Comparison of ENCODE assay signal across 18 cellular contexts in the genomic region with DNA sequence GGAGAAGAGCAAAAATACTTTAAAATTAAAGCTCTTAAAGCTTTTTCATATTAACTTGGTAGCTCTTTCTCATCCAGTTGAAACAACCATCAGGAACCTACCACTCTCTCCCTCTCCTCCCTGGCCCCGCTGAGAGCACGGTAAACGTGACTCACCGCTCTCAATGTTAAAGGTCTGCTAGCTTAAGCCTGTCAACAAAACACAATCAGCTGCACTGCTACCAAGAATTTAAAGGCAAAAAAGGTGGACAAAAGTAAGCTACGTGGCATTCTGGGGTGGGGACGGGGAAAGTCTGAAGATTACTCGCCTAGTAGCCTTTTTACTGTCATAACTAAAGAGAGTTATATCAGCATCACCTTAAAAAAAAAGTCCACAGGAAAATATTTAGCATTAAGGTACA. TPM values are rescaled to one million over a fixed set of nuclear protein-coding genes. Genes with fewer than 3 reads are reported as not detected.
DNase-seq lines count a peak whose midpoint lies in the region; TF ChIP-seq lines count a peak whose summit lies in the region.
"Had no signal": no experiment of that assay in that cellular context is flagged by ENCODE, and none has a peak within 500 bp of the region (broad histone marks: within the 10 kb centered on the region; RNA-seq: fewer than 3 reads in every experiment).

No MANE protein-coding gene starts in this region.

- H2AFZ ChIP-seq in neural progenitor cell (replicated peaks): no peak overlapping the region
- H2AFZ ChIP-seq: PC-9 had no signal

- TF ChIP-seq CTCF in neural progenitor cell (IDR thresholded peaks at IDR 0.05): no peak

- H3K36me3 ChIP-seq in neural progenitor cell: peaks cover 4% of the 10 kb centered on the region
- H3K36me3 ChIP-seq in effector memory CD4-positive, alpha-beta T cell (ENCODE audit: control insufficient read depth, insufficient read depth, low read length): no peaks in the 10 kb centered on the region

- intact Hi-C loops in activated CD4-positive, alpha-beta memory T cell treated with anti-CD3 and anti-CD28 coated beads for 36 hours (cut with micrococcal nuclease): no loop called here

- H3K9me3 Mint-ChIP-seq in activated CD4-positive, alpha-beta memory T cell treated with anti-CD3 and anti-CD28 coated beads for 36 hours: no peaks in the 10 kb centered on the region
- H3K9me3 Mint-ChIP-seq in activated CD4-positive, alpha-beta memory T cell treated with anti-CD3 and anti-CD28 coated beads, Interleukin-2, amount 10 ng/mL, durations not matched to agents 7 days and 5 days: no peaks in the 10 kb centered on the region
- no peaks in the 10 kb centered on the region for H3K9me3 Mint-ChIP-seq in neural progenitor cell
- H3K9me3 Mint-ChIP-seq: memory B cell had no signal

- H3K9me3 ChIP-seq in neural progenitor cell (ENCODE audit: low read depth): no peaks in the 10 kb centered on the region
- no peaks in the 10 kb centered on the region for H3K9me3 ChIP-seq in effector memory CD4-positive, alpha-beta T cell (ENCODE audit: control insufficient read depth, low read length)
- H3K9me3 ChIP-seq: body of pancreas, MG63 had no signal

- H3K4me2 ChIP-seq in neural progenitor cell: no peak overlapping the region
- H3K4me2 ChIP-seq: PC-9 had no signal

- no peaks in the 10 kb centered on the region for H3K4me1 ChIP-seq in neural progenitor cell
- H3K4me1 ChIP-seq in effector memory CD4-positive, alpha-beta T cell (ENCODE audit: control insufficient read depth, insufficient read depth, low read length, poor library complexity, severe bottlenecking): no peaks in the 10 kb centered on the region
- H3K4me1 ChIP-seq: body of pancreas had no signal

- no peak overlapping the region for H3K27ac ChIP-seq in neural progenitor cell
- no peak overlapping the region for H3K27ac ChIP-seq in effector memory CD4-positive, alpha-beta T cell (ENCODE audit: insufficient read depth, low read length, poor library complexity, severe bottlenecking)
- H3K27ac ChIP-seq: body of pancreas, epithelial cell of prostate, HL-60, PC-9 had no signal

- peaks cover 8% of the 10 kb centered on the region for H3K4me1 Mint-ChIP-seq in activated CD4-positive, alpha-beta memory T cell treated with anti-CD3 and anti-CD28 coated beads for 36 hours (ENCODE audit: low read depth)
- H3K4me1 Mint-ChIP-seq in activated CD4-positive, alpha-beta memory T cell treated with anti-CD3 and anti-CD28 coated beads, Interleukin-2, amount 10 ng/mL, durations not matched to agents 7 days and 5 days: peaks cover 9% of the 10 kb centered on the region
- peaks cover 24% of the 10 kb centered on the region for H3K4me1 Mint-ChIP-seq in neural progenitor cell

- no peaks in the 10 kb centered on the region for H3K27me3 Mint-ChIP-seq in activated CD4-positive, alpha-beta memory T cell treated with anti-CD3 and anti-CD28 coated beads for 36 hours
- H3K27me3 Mint-ChIP-seq in activated CD4-positive, alpha-beta memory T cell treated with anti-CD3 and anti-CD28 coated beads, Interleukin-2, amount 10 ng/mL, durations not matched to agents 7 days and 5 days: no peaks in the 10 kb centered on the region
- no peaks in the 10 kb centered on the region for H3K27me3 Mint-ChIP-seq in neural progenitor cell (ENCODE audit: insufficient read depth, low read depth)
- H3K27me3 Mint-ChIP-seq: memory B cell had no signal

- H3K4me3 Mint-ChIP-seq in activated CD4-positive, alpha-beta memory T cell treated with anti-CD3 and anti-CD28 coated beads for 36 hours: no peak overlapping the region
- no peak overlapping the region for H3K4me3 Mint-ChIP-seq in activated CD4-positive, alpha-beta memory T cell treated with anti-CD3 and anti-CD28 coated beads, Interleukin-2, amount 10 ng/mL, durations not matched to agents 7 days and 5 days
- H3K4me3 Mint-ChIP-seq in neural progenitor cell: no peak overlapping the region
- H3K4me3 Mint-ChIP-seq: memory B cell had no signal

- H3K4me3 ChIP-seq in neural progenitor cell: no peak overlapping the region
- no peak overlapping the region for H3K4me3 ChIP-seq in effector memory CD4-positive, alpha-beta T cell (ENCODE audit: insufficient read depth, low read depth, low read length, poor library complexity, severe bottlenecking)
- H3K4me3 ChIP-seq: body of pancreas, MG63, PC-9 had no signal

- H3K36me3 Mint-ChIP-seq in activated CD4-positive, alpha-beta memory T cell treated with anti-CD3 and anti-CD28 coated beads for 36 hours: peaks cover 27% of the 10 kb centered on the region
- H3K36me3 Mint-ChIP-seq in activated CD4-positive, alpha-beta memory T cell treated with anti-CD3 and anti-CD28 coated beads, Interleukin-2, amount 10 ng/mL, durations not matched to agents 7 days and 5 days (ENCODE audit: low read depth): peaks cover 24% of the 10 kb centered on the region
- no peaks in the 10 kb centered on the region for H3K36me3 Mint-ChIP-seq in neural progenitor cell

- H3K9ac ChIP-seq in neural progenitor cell: no peak overlapping the region

- CTCF ChIA-PET in activated CD4-positive, alpha-beta memory T cell treated with anti-CD3 and anti-CD28 coated beads for 36 hours (lab: Charles Lee): interaction anchor here (0.6 to 7.5 kb wide), 6 partner anchors 10 to 261 kb away, joined by 3 to 106 read pairs (median 4); no protein-coding TSS in a partner anchor
- CTCF ChIA-PET in activated CD4-positive, alpha-beta memory T cell treated with anti-CD3 and anti-CD28 coated beads, Interleukin-2, amount 10 ng/mL, durations not matched to agents 7 days and 5 days (lab: Charles Lee): interaction anchor here (0.9 to 8.1 kb wide), 8 partner anchors 10 to 78 kb away, joined by 3 to 80 read pairs (median 5); partner anchors contain the start of gene GP5

- H3K27ac Mint-ChIP-seq in activated CD4-positive, alpha-beta memory T cell treated with anti-CD3 and anti-CD28 coated beads for 36 hours: no peak overlapping the region
- H3K27ac Mint-ChIP-seq in activated CD4-positive, alpha-beta memory T cell treated with anti-CD3 and anti-CD28 coated beads, Interleukin-2, amount 10 ng/mL, durations not matched to agents 7 days and 5 days: no peak overlapping the region
- peak overlapping the region; percentile 6 for H3K27ac Mint-ChIP-seq in neural progenitor cell
- H3K27ac Mint-ChIP-seq: memory B cell had no signal

- H3K79me2 ChIP-seq in neural progenitor cell (ENCODE audit: low read depth): no peaks in the 10 kb centered on the region

- peak; percentile 20 for DNase-seq in activated CD4-positive, alpha-beta memory T cell treated with anti-CD3 and anti-CD28 coated beads for 36 hours
- DNase-seq in activated CD4-positive, alpha-beta memory T cell treated with anti-CD3 and anti-CD28 coated beads, Interleukin-2, amount 10 ng/mL, durations not matched to agents 7 days and 5 days: no peak
- DNase-seq in LHCN-M2 (ENCODE audit: low read depth): peak; percentile 39
- DNase-seq in dermis blood vessel endothelial cell: peak; percentile 69
- DNase-seq in neural progenitor cell (ENCODE audit: low spot score): no peak
- no peak for DNase-seq in GM19238 (ENCODE audit: insufficient read length, low spot score)
- DNase-seq in NCI-H524 treated with DMSO at 0.1 percent for 48 hours (lab: John Stamatoyannopoulos, UW): no peak
- no peak for DNase-seq in effector memory CD4-positive, alpha-beta T cell
- DNase-seq: body of pancreas; MG63; NCI-H2227 treated with DMSO at 0.1 percent for 48 hours; PC-9; stimulated activated CD8-positive, alpha-beta memory T cell treated with anti-CD3 and anti-CD28 coated beads, Interleukin-4, amount 100 ng/mL, for 48 hours; T-helper 9 cell had no signal

- no peaks in the 10 kb centered on the region for H3K27me3 ChIP-seq in neural progenitor cell
- H3K27me3 ChIP-seq in effector memory CD4-positive, alpha-beta T cell (replicated peaks; ENCODE audit: control insufficient read depth, insufficient read depth, low read length, poor library complexity, severe bottlenecking): no peaks in the 10 kb centered on the region
- H3K27me3 ChIP-seq: body of pancreas, MG63 had no signal

- H3F3A ChIP-seq in neural progenitor cell (ENCODE audit: low read depth): peaks cover 37% of the 10 kb centered on the region

- POLR2A ChIA-PET in activated CD4-positive, alpha-beta memory T cell treated with anti-CD3 and anti-CD28 coated beads for 36 hours (lab: Charles Lee): no interaction called here
- POLR2A ChIA-PET in activated CD4-positive, alpha-beta memory T cell treated with anti-CD3 and anti-CD28 coated beads, Interleukin-2, amount 10 ng/mL, durations not matched to agents 7 days and 5 days (lab: Charles Lee): interaction anchor here (0.9 kb wide), 2 partner anchors 32 to 74 kb away, joined by 3 read pairs; no protein-coding TSS in a partner anchor

- no peaks in the 10 kb centered on the region for H4K20me1 ChIP-seq in neural progenitor cell (ENCODE audit: low read depth)

RNA-seq across cellular contexts. Expression of gene GP5, which starts 8.4 kb away (rescaled TPM):
- under 1 TPM; 0.24 to 0.31 TPM for total RNA-seq in activated CD4-positive, alpha-beta memory T cell treated with anti-CD3 and anti-CD28 coated beads for 36 hours
- 1 to 10 TPM; 1.3 TPM for total RNA-seq in activated CD4-positive, alpha-beta memory T cell treated with anti-CD3 and anti-CD28 coated beads, Interleukin-2, amount 10 ng/mL, durations not matched to agents 7 days and 5 days
- total RNA-seq in LHCN-M2 (2014; rRNA removed) (0.06 TPM in 2 replicates), dermis blood vessel endothelial cell (under 0.01 and 0.28 TPM in 2 replicates), neural progenitor cell (ENCODE audit: low replicate concordance) (0.03 TPM in 1 of 2 replicates, not detected in the other)
- polyA plus RNA-seq in LHCN-M2 (2012): 0.02 TPM
- total RNA-seq: body of pancreas, PC-9 had no signal

RNA-seq across cellular contexts. Expression of gene LRRC15, which starts 37.9 kb away (rescaled TPM):
- not detected for total RNA-seq in activated CD4-positive, alpha-beta memory T cell treated with anti-CD3 and anti-CD28 coated beads for 36 hours
- not detected for total RNA-seq in activated CD4-positive, alpha-beta memory T cell treated with anti-CD3 and anti-CD28 coated beads, Interleukin-2, amount 10 ng/mL, durations not matched to agents 7 days and 5 days
- total RNA-seq in LHCN-M2 (2014; rRNA removed) (0.06 TPM in 2 replicates), dermis blood vessel endothelial cell (0.28 and 0.51 TPM in 2 replicates), neural progenitor cell (ENCODE audit: low replicate concordance) (not detected in 2 replicates)
- 0.04 TPM for polyA plus RNA-seq in LHCN-M2 (2012)
- total RNA-seq: PC-9 had no signal

RNA-seq across cellular contexts. Expression of gene CPN2, which starts 56.3 kb away (rescaled TPM):
- total RNA-seq in activated CD4-positive, alpha-beta memory T cell treated with anti-CD3 and anti-CD28 coated beads for 36 hours: not detected
- not detected for total RNA-seq in activated CD4-positive, alpha-beta memory T cell treated with anti-CD3 and anti-CD28 coated beads, Interleukin-2, amount 10 ng/mL, durations not matched to agents 7 days and 5 days
- total RNA-seq in LHCN-M2 (2014; rRNA removed) (not detected in 2 replicates), dermis blood vessel endothelial cell (not detected in 2 replicates), neural progenitor cell (ENCODE audit: low replicate concordance) (not detected in 2 replicates)
- not detected for polyA plus RNA-seq in LHCN-M2 (2012)
- total RNA-seq: body of pancreas, PC-9, urinary bladder had no signal

Comparison
In these comparisons a context has a peak if more than half of its experiments do, and no peak if none do; other contexts are left out.
1. DNase-seq: peak in activated CD4-positive, alpha-beta memory T cell treated with anti-CD3 and anti-CD28 coated beads for 36 hours (single experiment), LHCN-M2 (single experiment) and dermis blood vessel endothelial cell (single experiment); none in activated CD4-positive, alpha-beta memory T cell treated with anti-CD3 and anti-CD28 coated beads, Interleukin-2, amount 10 ng/mL, durations not matched to agents 7 days and 5 days (single experiment), neural progenitor cell (single experiment), GM19238 (single experiment), NCI-H524 treated with DMSO at 0.1 percent for 48 hours (single experiment) and effector memory CD4-positive, alpha-beta T cell (0 of 3).